Comparison of ENCODE assay signal across 13 cellular contexts in genomic region chr4:84159767-84160166, GRCh38.
A peak's percentile ranks its signal among the peaks of the same experiment; 100 is the strongest.
DNase-seq lines count a peak whose midpoint lies in the region; ATAC-seq, FAIRE-seq and TF ChIP-seq lines count a peak whose summit lies in the region.
"Had no signal": no experiment of that assay in that cellular context is flagged by ENCODE, and none has a peak within 500 bp of the region (broad histone marks: within the 10 kb centered on the region; RNA-seq: fewer than 3 reads in every experiment).

No MANE protein-coding gene starts in this region.

- H3K27me3 Mint-ChIP-seq in HFFc6 (ENCODE audit: insufficient read depth), result peaks cover 1% of the 10 kb centered on the region; the same call in 1 of the 2 replicates
- H3K27me3 Mint-ChIP-seq: activated CD4-positive, alpha-beta memory T cell treated with anti-CD3 and anti-CD28 coated beads, Interleukin-2, amount 10 ng/mL, durations not matched to agents 7 days and 5 days; dendritic cell treated with granulocyte-macrophage colony-stimulating factor and Interleukin-4, amounts not matched to agents 40 ng/mL and 50 ng/mL, for 4 days had no signal

- H3K9me3 ChIP-seq in K562 (replicated peaks; ENCODE audit: control insufficient read depth, insufficient read depth, low read depth, low read length), result no peaks in the 10 kb centered on the region
- no peaks in the 10 kb centered on the region for H3K9me3 ChIP-seq in suprapubic skin
- H3K9me3 ChIP-seq: vagina had no signal

- H3K27me3 ChIP-seq in K562 (ENCODE audit: control insufficient read depth in 2 of 2, insufficient read depth in 2 of 2, low read length in 2 of 2), result peaks cover 3 to 4% of the 10 kb centered on the region in 2 experiments; a peak in 3 of 5 replicates
- no peaks in the 10 kb centered on the region for H3K27me3 ChIP-seq in mesendoderm (ENCODE audit: insufficient read depth, low read length, poor library complexity)
- H3K27me3 ChIP-seq in suprapubic skin, result peaks cover 10% of the 10 kb centered on the region
- H3K27me3 ChIP-seq: vagina had no signal

- H3K4ac ChIP-seq in mesendoderm (ENCODE audit: low read depth, low read length), result no peak overlapping the region

- H3K18ac ChIP-seq in mesendoderm (ENCODE audit: low read length), result no peak overlapping the region

- H4K5ac ChIP-seq in mesendoderm (ENCODE audit: low read length), result no peak overlapping the region

- 0% methylated on average over 5 of the region's 5 CpGs for WGBS in K562 (ENCODE audit: insufficient coverage, low coverage, missing lambda C conversion rate)
- WGBS in mesendoderm (ENCODE audit: extremely low coverage, insufficient coverage, low lambda C conversion rate), result no CpG with 5 or more reads among the region's 5 CpGs
- WGBS in suprapubic skin, result 23% methylated on average over 5 of the region's 5 CpGs

- peak; percentile 8; the same call in 1 of the 2 replicates for TF ChIP-seq CTCF in HFFc6 (IDR thresholded peaks at IDR 0.05)
- TF ChIP-seq CTCF in K562 (IDR thresholded peaks at IDR 0.05 in 2 of 3, conservative IDR thresholded peaks at IDR 0.05 in 1 of 3; ENCODE audit: insufficient read depth in 2 of 3, low read depth in 1 of 3, low read length in 3 of 3), result peak; percentile 31 to 42 (median 32); a peak in 3 of 6 replicates
- TF ChIP-seq CTCF in suprapubic skin (IDR thresholded peaks at IDR 0.05), result no peak

- CTCF ChIA-PET in K562 (lab: Yijun Ruan, JAX; ENCODE audit: low intra/inter-chr PET ratio), result no interaction called here

- no peaks in the 10 kb centered on the region for H3K79me1 ChIP-seq in mesendoderm (ENCODE audit: low read length)

- H4K8ac ChIP-seq in mesendoderm (ENCODE audit: low read depth, low read length), result no peak overlapping the region

- no peaks in the 10 kb centered on the region for H3K79me2 ChIP-seq in K562 (ENCODE audit: control insufficient read depth, insufficient read depth, low read length)
- no peaks in the 10 kb centered on the region for H3K79me2 ChIP-seq in mesendoderm (ENCODE audit: control insufficient read depth, insufficient read depth, low read length)

- no peaks in the 10 kb centered on the region for H3K4me1 ChIP-seq in K562 (replicated peaks in 1 of 2; ENCODE audit: control insufficient read depth in 2 of 2, insufficient read depth in 2 of 2, low read length in 2 of 2)
- no peaks in the 10 kb centered on the region for H3K4me1 ChIP-seq in mesendoderm (ENCODE audit: control insufficient read depth, low read depth, low read length)
- no peaks in the 10 kb centered on the region for H3K4me1 ChIP-seq in suprapubic skin
- H3K4me1 ChIP-seq: vagina had no signal

- H3K36me3 Mint-ChIP-seq in HFFc6 (ENCODE audit: low read depth), result no peaks in the 10 kb centered on the region

- no peak overlapping the region for H2AK5ac ChIP-seq in mesendoderm (ENCODE audit: low read length)

- H3K9ac ChIP-seq in K562 (ENCODE audit: insufficient read depth in 1 of 2, low read depth in 2 of 2, low read length in 2 of 2), result no peak overlapping the region
- no peak overlapping the region for H3K9ac ChIP-seq in mesendoderm (ENCODE audit: low read length)

- H3K27ac ChIP-seq in K562 (ENCODE audit: extremely low read depth, low read depth, low read length) (no peak overlapping the region), mesendoderm (ENCODE audit: low read depth, low read length) (no peak overlapping the region), suprapubic skin (no peak overlapping the region)
- H3K27ac ChIP-seq: vagina had no signal

- no peak overlapping the region for H2AFZ ChIP-seq in K562 (ENCODE audit: low read depth, low read length)

- H3K4me3 Mint-ChIP-seq in HFFc6, result no peak overlapping the region
- H3K4me3 Mint-ChIP-seq: activated CD4-positive, alpha-beta memory T cell treated with anti-CD3 and anti-CD28 coated beads, Interleukin-2, amount 10 ng/mL, durations not matched to agents 7 days and 5 days; dendritic cell treated with granulocyte-macrophage colony-stimulating factor and Interleukin-4, amounts not matched to agents 40 ng/mL and 50 ng/mL, for 4 days had no signal

- H3K56ac ChIP-seq in mesendoderm (ENCODE audit: low read length), result no peak overlapping the region

- no peak overlapping the region for H3K23ac ChIP-seq in mesendoderm (ENCODE audit: low read length)

- H4K20me1 ChIP-seq in K562 (replicated peaks; ENCODE audit: control insufficient read depth, insufficient read depth, low read length), result no peaks in the 10 kb centered on the region; the same call in 1 of the 2 replicates

- no peak overlapping the region for H2BK120ac ChIP-seq in mesendoderm (ENCODE audit: low read depth, low read length)

- H2BK5ac ChIP-seq in mesendoderm (ENCODE audit: low read length), result no peak overlapping the region

- no peak overlapping the region for H3K4me3 ChIP-seq in K562
- H3K4me3 ChIP-seq in mesendoderm (ENCODE audit: low read length), result no peak overlapping the region
- H3K4me3 ChIP-seq in suprapubic skin, result no peak overlapping the region
- H3K4me3 ChIP-seq: vagina had no signal

- no peak overlapping the region for H3K4me2 ChIP-seq in K562 (ENCODE audit: insufficient read depth, low read length)
- H3K4me2 ChIP-seq in mesendoderm (ENCODE audit: low read length), result no peak overlapping the region

- TF ChIP-seq EP300 in K562 (IDR thresholded peaks at IDR 0.05; ENCODE audit: low read length), result no peak
- TF ChIP-seq EP300 in suprapubic skin (IDR thresholded peaks at IDR 0.05), result no peak

- DNase-seq in ELR (ENCODE audit: low read depth), result peak; percentile 15
- DNase-seq in HFFc6, result no peak
- peak in 2 of 4 experiments; percentile 9 to 11 for DNase-seq in K562 (ENCODE audit: extremely low read depth in 1 of 4, low spot score in 3 of 4)
- peak; percentile 74 for DNase-seq in mesendoderm
- no peak for DNase-seq in suprapubic skin (ENCODE audit: low spot score in 2 of 2)
- DNase-seq in activated CD4-positive, alpha-beta T cell treated with anti-CD3 and anti-CD28 coated beads, Interleukin-2, amount 50 U/mL, for 4 hours, result no peak
- DNase-seq in activated naive CD4-positive, alpha-beta T cell treated with Interleukin-2 at 50 U/mL for 16 hours, result no peak
- DNase-seq: activated CD4-positive, alpha-beta memory T cell treated with anti-CD3 and anti-CD28 coated beads, Interleukin-2, amount 10 ng/mL, durations not matched to agents 7 days and 5 days; activated naive CD4-positive, alpha-beta T cell treated with anti-CD3 and anti-CD28 coated beads, Interleukin-2, amount 50 U/mL, for 16 hours; NCI-H226 had no signal

- POLR2A ChIA-PET in K562 (lab: Yijun Ruan, JAX), result no interaction called here

- in situ Hi-C loops in K562 (cut with MboI), result no loop called here

- no peaks in the 10 kb centered on the region for H3K4me1 Mint-ChIP-seq in HFFc6 (ENCODE audit: low read depth)
- H3K4me1 Mint-ChIP-seq: activated CD4-positive, alpha-beta memory T cell treated with anti-CD3 and anti-CD28 coated beads, Interleukin-2, amount 10 ng/mL, durations not matched to agents 7 days and 5 days had no signal

- no peaks in the 10 kb centered on the region for H3K9me3 Mint-ChIP-seq in HFFc6
- H3K9me3 Mint-ChIP-seq: activated CD4-positive, alpha-beta memory T cell treated with anti-CD3 and anti-CD28 coated beads, Interleukin-2, amount 10 ng/mL, durations not matched to agents 7 days and 5 days; dendritic cell treated with granulocyte-macrophage colony-stimulating factor and Interleukin-4, amounts not matched to agents 40 ng/mL and 50 ng/mL, for 4 days had no signal

- no TSS peak for BruUV-seq in K562 (replicated peaks; lab: Mats Ljungman, UMichigan)

- FAIRE-seq in K562 (lab: Jason Lieb, UNC), result peak; percentile 65

- ATAC-seq in K562 (peak; percentile 83), HG03457 (IDR thresholded peaks at IDR 0.05; ENCODE audit: unreplicated experiment) (no peak)

- no peaks in the 10 kb centered on the region for H3K9me1 ChIP-seq in K562 (ENCODE audit: control insufficient read depth, insufficient read depth, low read length)

- no peak overlapping the region for H2BK15ac ChIP-seq in mesendoderm (replicated peaks; ENCODE audit: low read depth)

- no peaks in the 10 kb centered on the region for H3K36me3 ChIP-seq in K562 (ENCODE audit: control insufficient read depth, insufficient read depth, low read length)
- no peaks in the 10 kb centered on the region for H3K36me3 ChIP-seq in mesendoderm (ENCODE audit: control insufficient read depth, insufficient read depth, low read length)
- no peaks in the 10 kb centered on the region for H3K36me3 ChIP-seq in suprapubic skin
- H3K36me3 ChIP-seq: vagina had no signal

- intact Hi-C loops in K562 (cut with micrococcal nuclease), result loop anchor here (10.0 kb wide), 1 partner anchor 345 kb away; no protein-coding TSS in a partner anchor

- H3K27ac Mint-ChIP-seq in HFFc6, result no peak overlapping the region
- H3K27ac Mint-ChIP-seq: activated CD4-positive, alpha-beta memory T cell treated with anti-CD3 and anti-CD28 coated beads, Interleukin-2, amount 10 ng/mL, durations not matched to agents 7 days and 5 days; dendritic cell treated with granulocyte-macrophage colony-stimulating factor and Interleukin-4, amounts not matched to agents 40 ng/mL and 50 ng/mL, for 4 days had no signal

- TF ChIP-seq RAD21 in K562 (CRISPR knock-in tag; conservative IDR thresholded peaks at IDR 0.05 in 1 of 2, IDR thresholded peaks at IDR 0.05 in 1 of 2), result peak; percentile 43 to 46; a peak in 3 of 4 replicates

- no peak for TF ChIP-seq POLR2A in K562 (conservative IDR thresholded peaks at IDR 0.05)
- no peak for TF ChIP-seq POLR2A in suprapubic skin (IDR thresholded peaks at IDR 0.05)

TF ChIP-seq in K562, 482 proteins besides CTCF, POLR2A, EP300 and RAD21 (continues in another document):
- TF ChIP-seq RBBP5 (IDR thresholded peaks at IDR 0.05; ENCODE audit: borderline replicate concordance, insufficient read depth, low read length, poor library complexity, severe bottlenecking), result no peak
- TF ChIP-seq RFX1 (IDR thresholded peaks at IDR 0.05), result no peak
- no peak for TF ChIP-seq CCNT2 (IDR thresholded peaks at IDR 0.05; ENCODE audit: borderline replicate concordance, extremely low read depth, insufficient read length, low read depth, low read length)
- no peak for TF ChIP-seq CGGBP1 (CRISPR knock-in tag; IDR thresholded peaks at IDR 0.05)
- TF ChIP-seq CBX5 (IDR thresholded peaks at IDR 0.05; ENCODE audit: borderline replicate concordance, low read depth), result no peak
- no peak for TF ChIP-seq HMGN3 (IDR thresholded peaks at IDR 0.05; ENCODE audit: borderline replicate concordance, extremely low read depth, insufficient read length, low read depth, low read length)
- TF ChIP-seq ZBTB8A (IDR thresholded peaks at IDR 0.05; ENCODE audit: partially characterized antibody), result no peak
- no peak for TF ChIP-seq SMARCA5 (IDR thresholded peaks at IDR 0.05)

Comparison
In these comparisons a context has a peak if more than half of its experiments do, and no peak if none do; other contexts are left out.
1. DNase-seq: peak in ELR (single experiment) and mesendoderm (single experiment); none in HFFc6 (single experiment), suprapubic skin (0 of 2), activated CD4-positive, alpha-beta T cell treated with anti-CD3 and anti-CD28 coated beads, Interleukin-2, amount 50 U/mL, for 4 hours (0 of 2) and activated naive CD4-positive, alpha-beta T cell treated with Interleukin-2 at 50 U/mL for 16 hours (single experiment).
2. CTCF ChIP-seq: peak in HFFc6 (single experiment) and K562 (3 of 3); none in suprapubic skin (0 of 2).